Comparison of ENCODE assay signal across 8 cellular contexts in the genomic region with DNA sequence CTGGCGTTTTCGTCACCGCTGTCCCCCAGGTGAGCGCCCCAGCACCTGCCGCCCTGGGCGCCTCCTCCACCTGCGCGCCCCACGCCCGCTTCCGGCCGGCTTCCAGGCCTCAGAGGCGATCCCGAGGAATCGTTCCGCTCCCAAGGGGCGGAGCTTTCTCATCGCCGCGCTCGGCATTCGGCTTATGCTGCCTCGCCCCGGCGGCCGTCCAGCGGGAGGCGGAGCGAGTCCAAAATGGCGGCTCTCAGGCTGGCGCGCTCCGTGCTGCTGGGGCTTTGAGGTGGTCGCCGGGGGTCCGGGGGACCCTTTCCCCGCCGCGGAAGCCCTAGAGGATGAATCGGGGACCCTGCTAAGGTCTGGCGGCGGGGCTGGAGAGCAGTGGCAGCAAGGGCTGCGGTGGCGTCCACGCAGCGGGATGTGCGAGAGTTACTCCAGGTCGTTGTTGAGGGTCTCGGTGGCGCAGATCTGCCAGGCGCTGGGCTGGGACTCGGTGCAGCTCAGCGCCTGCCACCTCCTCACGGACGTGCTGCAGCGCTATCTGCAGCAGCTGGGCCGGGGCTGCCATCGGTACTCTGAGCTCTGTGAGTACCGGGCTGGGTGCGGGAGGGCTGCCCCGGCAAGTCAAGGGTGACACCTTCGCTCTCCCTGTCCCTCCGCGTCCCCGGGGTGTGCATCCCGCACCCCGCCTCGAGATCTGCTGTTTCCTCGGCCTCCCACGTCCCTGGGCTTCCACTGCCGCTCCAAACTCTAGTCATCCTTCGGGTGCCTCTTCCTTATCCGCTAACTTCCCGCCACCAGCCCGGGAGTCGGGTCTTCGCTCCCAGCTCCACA. TPM values are rescaled to one million over a fixed set of nuclear protein-coding genes. Genes with fewer than 3 reads are reported as not detected.
DNase-seq lines count a peak whose midpoint lies in the region; ATAC-seq and TF ChIP-seq lines count a peak whose summit lies in the region.

A gene with protein sequence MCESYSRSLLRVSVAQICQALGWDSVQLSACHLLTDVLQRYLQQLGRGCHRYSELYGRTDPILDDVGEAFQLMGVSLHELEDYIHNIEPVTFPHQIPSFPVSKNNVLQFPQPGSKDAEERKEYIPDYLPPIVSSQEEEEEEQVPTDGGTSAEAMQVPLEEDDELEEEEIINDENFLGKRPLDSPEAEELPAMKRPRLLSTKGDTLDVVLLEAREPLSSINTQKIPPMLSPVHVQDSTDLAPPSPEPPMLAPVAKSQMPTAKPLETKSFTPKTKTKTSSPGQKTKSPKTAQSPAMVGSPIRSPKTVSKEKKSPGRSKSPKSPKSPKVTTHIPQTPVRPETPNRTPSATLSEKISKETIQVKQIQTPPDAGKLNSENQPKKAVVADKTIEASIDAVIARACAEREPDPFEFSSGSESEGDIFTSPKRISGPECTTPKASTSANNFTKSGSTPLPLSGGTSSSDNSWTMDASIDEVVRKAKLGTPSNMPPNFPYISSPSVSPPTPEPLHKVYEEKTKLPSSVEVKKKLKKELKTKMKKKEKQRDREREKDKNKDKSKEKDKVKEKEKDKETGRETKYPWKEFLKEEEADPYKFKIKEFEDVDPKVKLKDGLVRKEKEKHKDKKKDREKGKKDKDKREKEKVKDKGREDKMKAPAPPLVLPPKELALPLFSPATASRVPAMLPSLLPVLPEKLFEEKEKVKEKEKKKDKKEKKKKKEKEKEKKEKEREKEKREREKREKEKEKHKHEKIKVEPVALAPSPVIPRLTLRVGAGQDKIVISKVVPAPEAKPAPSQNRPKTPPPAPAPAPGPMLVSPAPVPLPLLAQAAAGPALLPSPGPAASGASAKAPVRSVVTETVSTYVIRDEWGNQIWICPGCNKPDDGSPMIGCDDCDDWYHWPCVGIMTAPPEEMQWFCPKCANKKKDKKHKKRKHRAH (plus strand): TSS at position 211 of the 831 bp plus-strand sequence. CDS start 205 bp downstream, at position 416.

- peak within 1 kb of the TSS in 1 of 2 experiments; percentile 16 for H3K23ac ChIP-seq in mesenchymal stem cell (ENCODE audit: low read length in 2 of 2)

- H3K27ac ChIP-seq in HL-60 (replicated peaks), result peak within 1 kb of the TSS; percentile 64
- H3K27ac ChIP-seq in mesenchymal stem cell (ENCODE audit: low read length, poor library complexity, severe bottlenecking), result no peak within 1 kb of the TSS

- no peak within 1 kb of the TSS for H3K14ac ChIP-seq in mesenchymal stem cell (ENCODE audit: low read length in 2 of 2)

- H3K4me3 ChIP-seq in HL-60 (replicated peaks; ENCODE audit: insufficient read depth, low read length) (peak within 1 kb of the TSS; percentile 96), mesenchymal stem cell (ENCODE audit: insufficient read depth in 1 of 2, low read depth in 1 of 2, low read length in 2 of 2) (peak within 1 kb of the TSS; percentile 85 to 99)

- peak within 1 kb of the TSS; percentile 92 for H3K9ac ChIP-seq in mesenchymal stem cell (ENCODE audit: low read length)

- H4K91ac ChIP-seq in mesenchymal stem cell (ENCODE audit: low read length), result peak within 1 kb of the TSS; percentile 71

- peak; percentile 92 for DNase-seq in COLO668 (lab: John Stamatoyannopoulos, UW; ENCODE audit: unreplicated experiment)
- DNase-seq in HL-60 (ENCODE audit: low read depth in 1 of 2, low spot score in 1 of 2), result peak; percentile 30 to 77
- DNase-seq in NOMO-1 (lab: John Stamatoyannopoulos, UW; ENCODE audit: unreplicated experiment in 2 of 2), result peak; percentile 86 to 91
- DNase-seq in activated CD8-positive, alpha-beta memory T cell treated with anti-CD3 and anti-CD28 coated beads for 4 hours (ENCODE audit: low read depth in 2 of 2), result peak; percentile 78 to 86
- DNase-seq in effector memory CD8-positive, alpha-beta T cell, result peak; percentile 89 to 94 (median 92)
- DNase-seq in mesenchymal stem cell, result peak; percentile 90
- DNase-seq in stimulated activated CD8-positive, alpha-beta memory T cell treated with anti-CD3 and anti-CD28 coated beads, Interleukin-12 subunit alpha, Interleukin-12 subunit beta, amount 100 ng/mL, for 1 hour (ENCODE audit: low read depth), result peak; percentile 86

- H3K4me3 Mint-ChIP-seq in effector memory CD8-positive, alpha-beta T cell, result peak within 1 kb of the TSS; percentile 92 to 97

- WGBS in mesenchymal stem cell, result under 1% methylated on average over 77 of the region's 77 CpGs

- peak; percentile 81 for ATAC-seq in GM19467 (IDR thresholded peaks at IDR 0.05; ENCODE audit: unreplicated experiment)
- peak; percentile 93 for ATAC-seq in effector memory CD8-positive, alpha-beta T cell (replicated peaks)

- peak within 1 kb of the TSS; percentile 37 for H2BK15ac ChIP-seq in mesenchymal stem cell (ENCODE audit: low read depth, poor library complexity, severe bottlenecking)

- peaks cover 0 to 12% of the 10 kb centered on the region in 2 experiments for H3K36me3 ChIP-seq in mesenchymal stem cell (ENCODE audit: control insufficient read depth in 1 of 2, insufficient read depth in 2 of 2, low read depth in 1 of 2, low read length in 2 of 2)

- peaks cover 17% of the 10 kb centered on the region for H3K79me1 ChIP-seq in mesenchymal stem cell (replicated peaks; ENCODE audit: low read length, poor library complexity, severe bottlenecking)

- no peak within 1 kb of the TSS for H2BK12ac ChIP-seq in mesenchymal stem cell (ENCODE audit: low read length in 2 of 2)

- peak within 1 kb of the TSS in 1 of 2 experiments; percentile 80 for H3K18ac ChIP-seq in mesenchymal stem cell (ENCODE audit: low read depth in 1 of 2, low read length in 2 of 2)

- H2AFZ ChIP-seq in mesenchymal stem cell (ENCODE audit: low read depth, low read length), result peak within 1 kb of the TSS; percentile 100

- peaks cover 32 to 34% of the 10 kb centered on the region in 2 donors for H3K4me1 Mint-ChIP-seq in effector memory CD8-positive, alpha-beta T cell (ENCODE audit: low read depth in 2 of 2)

- H3K27me3 ChIP-seq in HL-60 (ENCODE audit: insufficient read depth, poor library complexity, severe bottlenecking), result no peaks in the 10 kb centered on the region
- peaks cover 11 to 27% of the 10 kb centered on the region in 2 experiments for H3K27me3 ChIP-seq in mesenchymal stem cell (ENCODE audit: control insufficient read depth in 1 of 2, insufficient read depth in 1 of 2, low read length in 2 of 2)

- peaks cover 2% of the 10 kb centered on the region for H3K4me1 ChIP-seq in mesenchymal stem cell (ENCODE audit: control insufficient read depth, insufficient read depth, low read depth, low read length)

- no peaks in the 10 kb centered on the region for H3K9me3 ChIP-seq in mesenchymal stem cell (ENCODE audit: control insufficient read depth, low read length)

- H4K8ac ChIP-seq in mesenchymal stem cell (ENCODE audit: low read length), result peak within 1 kb of the TSS; percentile 95

- no peak for TF ChIP-seq CTCF in HL-60 (IDR thresholded peaks at IDR 0.05; ENCODE audit: insufficient read depth, low read length)

- no peak within 1 kb of the TSS for H2AK5ac ChIP-seq in mesenchymal stem cell (ENCODE audit: low read length, severe bottlenecking)

- no peak within 1 kb of the TSS for H2BK5ac ChIP-seq in mesenchymal stem cell (ENCODE audit: low read depth, low read length, poor library complexity, severe bottlenecking)

- H3K27me3 Mint-ChIP-seq in effector memory CD8-positive, alpha-beta T cell, result peaks cover 7 to 17% of the 10 kb centered on the region in 2 donors

- peak within 1 kb of the TSS; percentile 68 for H2BK120ac ChIP-seq in mesenchymal stem cell (ENCODE audit: low read depth, low read length)

- H3K4ac ChIP-seq in mesenchymal stem cell (ENCODE audit: low read depth in 1 of 2, low read length in 2 of 2), result peak within 1 kb of the TSS in 1 of 2 experiments; percentile 47

- peak within 1 kb of the TSS; percentile 84 to 90 for H3K27ac Mint-ChIP-seq in effector memory CD8-positive, alpha-beta T cell

- H3K4me2 ChIP-seq in mesenchymal stem cell (ENCODE audit: low read length, poor library complexity, severe bottlenecking), result peak within 1 kb of the TSS; percentile 88

- no peaks in the 10 kb centered on the region for H3K9me3 Mint-ChIP-seq in effector memory CD8-positive, alpha-beta T cell

- H3K36me3 Mint-ChIP-seq in effector memory CD8-positive, alpha-beta T cell (ENCODE audit: insufficient read depth), result peaks cover 23% of the 10 kb centered on the region

RNA-seq across cellular contexts. Expression of the gene that starts here (rescaled TPM):
- 7.7 TPM for polyA plus RNA-seq in mesenchymal stem cell (2013, experiment 1 of 2)
- polyA plus RNA-seq in mesenchymal stem cell (2013, experiment 2 of 2), result 7.7 TPM
